In the genomic region with DNA sequence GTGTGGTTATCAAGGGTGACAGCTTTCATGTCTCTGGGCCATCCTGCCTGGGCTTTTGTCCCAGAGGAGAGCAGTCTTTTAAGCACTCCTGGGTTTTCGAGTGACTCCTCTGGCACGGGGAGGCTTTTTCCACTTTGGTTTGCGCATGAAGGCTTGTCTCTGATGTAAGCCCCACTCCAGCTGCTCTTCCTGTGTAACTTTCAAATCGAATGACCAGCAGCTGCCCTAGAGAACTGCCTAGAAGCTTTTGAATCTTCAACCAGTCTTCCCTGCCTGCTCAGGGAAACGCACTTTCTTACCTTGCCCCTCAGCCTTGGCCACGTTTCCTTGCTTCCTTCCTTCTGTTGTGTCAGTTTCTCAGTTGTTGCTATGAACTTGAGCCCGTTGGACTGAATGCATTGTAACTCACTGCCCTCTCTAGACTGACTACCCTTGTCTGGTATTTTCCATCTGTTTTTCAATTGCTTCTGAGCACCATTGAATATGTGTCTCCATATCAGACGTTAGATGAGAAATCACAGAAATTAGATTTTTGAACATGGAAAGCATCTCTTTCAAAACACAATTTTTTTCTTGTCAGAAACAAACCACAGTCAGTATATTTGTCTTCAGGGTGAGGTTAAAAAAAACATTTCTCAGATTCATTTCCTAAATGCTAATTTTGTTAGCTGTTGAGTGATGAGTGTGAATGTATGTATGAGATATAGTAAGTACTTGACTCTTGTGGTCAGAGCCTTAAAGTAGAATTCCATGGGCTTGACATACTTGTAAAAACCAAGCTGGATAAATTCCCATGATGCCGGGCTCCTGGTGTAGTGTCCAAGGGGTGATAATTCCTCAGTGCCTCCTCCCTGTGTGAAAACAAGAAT, we compare ENCODE assay signal across 14 cellular contexts. TPM values are rescaled to one million over a fixed set of nuclear protein-coding genes. Genes with fewer than 3 reads are reported as not detected.
DNase-seq lines count a peak whose midpoint lies in the region; ATAC-seq, FAIRE-seq and TF ChIP-seq lines count a peak whose summit lies in the region.
"Had no signal": no experiment of that assay in that cellular context is flagged by ENCODE, and none has a peak within 500 bp of the region (broad histone marks: within the 10 kb centered on the region; RNA-seq: fewer than 3 reads in every experiment).

No MANE protein-coding gene starts in this region.

- peak overlapping the region; percentile 82 for H3K27ac ChIP-seq in brain microvascular endothelial cell

- no peak for FAIRE-seq in GM19239 (lab: Jason Lieb, UNC)

- POLR2A ChIA-PET in activated CD8-positive, alpha-beta T cell treated with anti-CD3 and anti-CD28 coated beads for 36 hours (lab: Charles Lee): no interaction called here
- POLR2A ChIA-PET in activated CD4-positive, alpha-beta T cell treated with anti-CD3 and anti-CD28 coated beads, Interleukin-2, amount 10 ng/mL, durations not matched to agents 7 days and 5 days (lab: Charles Lee): no interaction called here

- no peak overlapping the region for H3K27ac Mint-ChIP-seq in activated CD8-positive, alpha-beta T cell treated with anti-CD3 and anti-CD28 coated beads for 36 hours
- H3K27ac Mint-ChIP-seq in activated CD4-positive, alpha-beta T cell treated with anti-CD3 and anti-CD28 coated beads, Interleukin-2, amount 10 ng/mL, durations not matched to agents 7 days and 5 days: no peak overlapping the region
- H3K27ac Mint-ChIP-seq: progenitor cell of endocrine pancreas; stimulated activated memory B cell treated with anti-CD40 and anti-IgM and Interleukin-4, amounts not matched to agents 10 μg/mL and 1 μg/mL and 100 μg/mL, for 72 hours had no signal

- DNase-seq in EL: peak; percentile 62
- peak; percentile 74 for DNase-seq in brain microvascular endothelial cell
- DNase-seq in left cardiac atrium: peak; percentile 81
- DNase-seq in GM19239 (ENCODE audit: insufficient read length, low spot score): no peak
- no peak for DNase-seq in activated CD8-positive, alpha-beta T cell treated with anti-CD3 and anti-CD28 coated beads for 36 hours
- no peak for DNase-seq in activated CD4-positive, alpha-beta T cell treated with anti-CD3 and anti-CD28 coated beads, Interleukin-2, amount 10 ng/mL, durations not matched to agents 7 days and 5 days
- DNase-seq in activated CD4-positive, alpha-beta T cell treated with anti-CD3 and anti-CD28 coated beads, Interleukin-2, amount 50 U/mL, for 1 hour: no peak
- DNase-seq: activated effector memory CD4-positive, alpha-beta T cell treated with Interleukin-2 at 50 U/mL for 16 hours; Calu3; Kasumi-1; NK-92 treated with Interleukin-12 subunit alpha and Interleukin-12 subunit beta, amount 100 ng/mL, for 24 hours had no signal

- H3K36me3 Mint-ChIP-seq in activated CD8-positive, alpha-beta T cell treated with anti-CD3 and anti-CD28 coated beads for 36 hours (ENCODE audit: low read depth): peaks cover 3% of the 10 kb centered on the region
- peaks cover 4% of the 10 kb centered on the region for H3K36me3 Mint-ChIP-seq in activated CD4-positive, alpha-beta T cell treated with anti-CD3 and anti-CD28 coated beads, Interleukin-2, amount 10 ng/mL, durations not matched to agents 7 days and 5 days (ENCODE audit: low read depth)

- no peaks in the 10 kb centered on the region for H3K4me1 Mint-ChIP-seq in activated CD8-positive, alpha-beta T cell treated with anti-CD3 and anti-CD28 coated beads for 36 hours (ENCODE audit: low read depth)
- H3K4me1 Mint-ChIP-seq in activated CD4-positive, alpha-beta T cell treated with anti-CD3 and anti-CD28 coated beads, Interleukin-2, amount 10 ng/mL, durations not matched to agents 7 days and 5 days: no peaks in the 10 kb centered on the region
- H3K4me1 Mint-ChIP-seq: stimulated activated memory B cell treated with anti-CD40 and anti-IgM and Interleukin-4, amounts not matched to agents 10 μg/mL and 1 μg/mL and 100 μg/mL, for 72 hours had no signal

- in situ Hi-C loops in brain microvascular endothelial cell (cut with HindIII; ENCODE audit: low pct_ligation_motif_present, low sequenced_read_pairs): no loop called here

- H3K4me3 ChIP-seq in brain microvascular endothelial cell (ENCODE audit: low read depth, low read length) (no peak overlapping the region), skeletal muscle satellite cell (ENCODE audit: low read length) (no peak overlapping the region)

- peaks cover 26% of the 10 kb centered on the region for H3K4me1 ChIP-seq in skeletal muscle satellite cell (ENCODE audit: control insufficient read depth, insufficient read depth, low read length)

- H3K36me3 ChIP-seq in brain microvascular endothelial cell (replicated peaks) (no peaks in the 10 kb centered on the region), skeletal muscle satellite cell (ENCODE audit: insufficient read depth, low read length) (no peaks in the 10 kb centered on the region)

- H3K27me3 ChIP-seq in brain microvascular endothelial cell (replicated peaks) (no peaks in the 10 kb centered on the region), skeletal muscle satellite cell (ENCODE audit: control insufficient read depth, insufficient read depth, low read length) (no peaks in the 10 kb centered on the region)

- no peaks in the 10 kb centered on the region for H3K27me3 Mint-ChIP-seq in activated CD8-positive, alpha-beta T cell treated with anti-CD3 and anti-CD28 coated beads for 36 hours
- no peaks in the 10 kb centered on the region for H3K27me3 Mint-ChIP-seq in activated CD4-positive, alpha-beta T cell treated with anti-CD3 and anti-CD28 coated beads, Interleukin-2, amount 10 ng/mL, durations not matched to agents 7 days and 5 days
- H3K27me3 Mint-ChIP-seq: progenitor cell of endocrine pancreas; stimulated activated memory B cell treated with anti-CD40 and anti-IgM and Interleukin-4, amounts not matched to agents 10 μg/mL and 1 μg/mL and 100 μg/mL, for 72 hours had no signal

- peak overlapping the region; percentile 51 for H3K9ac ChIP-seq in skeletal muscle satellite cell (ENCODE audit: low read depth, low read length)

- TF ChIP-seq CTCF in brain microvascular endothelial cell (IDR thresholded peaks at IDR 0.05; ENCODE audit: low read depth, low read length, missing control alignments): no peak
- no peak for TF ChIP-seq CTCF in activated CD8-positive, alpha-beta T cell treated with anti-CD3 and anti-CD28 coated beads for 36 hours (IDR thresholded peaks at IDR 0.05)

- no peaks in the 10 kb centered on the region for H3K9me3 ChIP-seq in skeletal muscle satellite cell (replicated peaks; ENCODE audit: low read length)

- ATAC-seq in left cardiac atrium: peak; percentile 83 to 86
- no peak for ATAC-seq in activated CD8-positive, alpha-beta T cell treated with anti-CD3 and anti-CD28 coated beads for 36 hours
- ATAC-seq: stimulated activated memory B cell treated with anti-CD40 and anti-IgM and Interleukin-4, amounts not matched to agents 10 μg/mL and 1 μg/mL and 100 μg/mL, for 72 hours had no signal

- CTCF ChIA-PET in activated CD8-positive, alpha-beta T cell treated with anti-CD3 and anti-CD28 coated beads for 36 hours (lab: Charles Lee): interaction anchor here (1.3 to 7.1 kb wide), 4 partner anchors 14 to 237 kb away, joined by 3 to 77 read pairs (median 14); no protein-coding TSS in a partner anchor
- CTCF ChIA-PET in activated CD4-positive, alpha-beta T cell treated with anti-CD3 and anti-CD28 coated beads, Interleukin-2, amount 10 ng/mL, durations not matched to agents 7 days and 5 days (lab: Charles Lee): interaction anchor here (1.2 kb wide), 1 partner anchor 179 kb away, joined by 3 read pairs; no protein-coding TSS in a partner anchor

- intact Hi-C loops in left cardiac atrium (cut with DNase I): no loop called here
- intact Hi-C loops in activated CD8-positive, alpha-beta T cell treated with anti-CD3 and anti-CD28 coated beads for 36 hours (cut with micrococcal nuclease): no loop called here

- no peak overlapping the region for H3K4me3 Mint-ChIP-seq in activated CD8-positive, alpha-beta T cell treated with anti-CD3 and anti-CD28 coated beads for 36 hours
- H3K4me3 Mint-ChIP-seq in activated CD4-positive, alpha-beta T cell treated with anti-CD3 and anti-CD28 coated beads, Interleukin-2, amount 10 ng/mL, durations not matched to agents 7 days and 5 days: no peak overlapping the region
- H3K4me3 Mint-ChIP-seq: stimulated activated memory B cell treated with anti-CD40 and anti-IgM and Interleukin-4, amounts not matched to agents 10 μg/mL and 1 μg/mL and 100 μg/mL, for 72 hours had no signal

- H3K9me3 Mint-ChIP-seq in activated CD8-positive, alpha-beta T cell treated with anti-CD3 and anti-CD28 coated beads for 36 hours: no peaks in the 10 kb centered on the region
- H3K9me3 Mint-ChIP-seq in activated CD4-positive, alpha-beta T cell treated with anti-CD3 and anti-CD28 coated beads, Interleukin-2, amount 10 ng/mL, durations not matched to agents 7 days and 5 days: no peaks in the 10 kb centered on the region
- H3K9me3 Mint-ChIP-seq: stimulated activated memory B cell treated with anti-CD40 and anti-IgM and Interleukin-4, amounts not matched to agents 10 μg/mL and 1 μg/mL and 100 μg/mL, for 72 hours had no signal

- H3K4me2 ChIP-seq in skeletal muscle satellite cell (ENCODE audit: low read length): peak overlapping the region; percentile 43

RNA-seq across cellular contexts. Expression of a gene that starts 45.4 kb away (rescaled TPM):
- 10 to 100 TPM; 14.6 to 15.7 TPM for total RNA-seq in left cardiac atrium
- 16.0 and 16.2 TPM in 2 replicates for total RNA-seq in skeletal muscle satellite cell (2012; rRNA removed)
- total RNA-seq in activated CD8-positive, alpha-beta T cell treated with anti-CD3 and anti-CD28 coated beads for 36 hours: 10 to 100 TPM in 1 of 2 experiments, 1 to 10 TPM in 1; 8.7 to 11.3 TPM
- 10 to 100 TPM; 17.2 to 17.6 TPM for total RNA-seq in activated CD4-positive, alpha-beta T cell treated with anti-CD3 and anti-CD28 coated beads, Interleukin-2, amount 10 ng/mL, durations not matched to agents 7 days and 5 days

RNA-seq across cellular contexts. Expression of a gene that starts 56.8 kb away (rescaled TPM):
- 10 to 100 TPM; 22.7 to 27.2 TPM for total RNA-seq in left cardiac atrium
- 20.5 and 22.1 TPM in 2 replicates for total RNA-seq in skeletal muscle satellite cell (2012; rRNA removed)
- 10 to 100 TPM; 15.5 to 15.6 TPM for total RNA-seq in activated CD8-positive, alpha-beta T cell treated with anti-CD3 and anti-CD28 coated beads for 36 hours
- 10 to 100 TPM; 19.1 to 23.1 TPM for total RNA-seq in activated CD4-positive, alpha-beta T cell treated with anti-CD3 and anti-CD28 coated beads, Interleukin-2, amount 10 ng/mL, durations not matched to agents 7 days and 5 days

Comparison
In these comparisons a context has a peak if more than half of its experiments do, and no peak if none do; other contexts are left out.
1. DNase-seq: peak in EL (single experiment), brain microvascular endothelial cell (single experiment) and left cardiac atrium (single experiment); none in GM19239 (single experiment), activated CD8-positive, alpha-beta T cell treated with anti-CD3 and anti-CD28 coated beads for 36 hours (single experiment), activated CD4-positive, alpha-beta T cell treated with anti-CD3 and anti-CD28 coated beads, Interleukin-2, amount 10 ng/mL, durations not matched to agents 7 days and 5 days (single experiment) and activated CD4-positive, alpha-beta T cell treated with anti-CD3 and anti-CD28 coated beads, Interleukin-2, amount 50 U/mL, for 1 hour (single experiment).